Comparison of ENCODE assay signal across 8 cellular contexts in the genomic region with DNA sequence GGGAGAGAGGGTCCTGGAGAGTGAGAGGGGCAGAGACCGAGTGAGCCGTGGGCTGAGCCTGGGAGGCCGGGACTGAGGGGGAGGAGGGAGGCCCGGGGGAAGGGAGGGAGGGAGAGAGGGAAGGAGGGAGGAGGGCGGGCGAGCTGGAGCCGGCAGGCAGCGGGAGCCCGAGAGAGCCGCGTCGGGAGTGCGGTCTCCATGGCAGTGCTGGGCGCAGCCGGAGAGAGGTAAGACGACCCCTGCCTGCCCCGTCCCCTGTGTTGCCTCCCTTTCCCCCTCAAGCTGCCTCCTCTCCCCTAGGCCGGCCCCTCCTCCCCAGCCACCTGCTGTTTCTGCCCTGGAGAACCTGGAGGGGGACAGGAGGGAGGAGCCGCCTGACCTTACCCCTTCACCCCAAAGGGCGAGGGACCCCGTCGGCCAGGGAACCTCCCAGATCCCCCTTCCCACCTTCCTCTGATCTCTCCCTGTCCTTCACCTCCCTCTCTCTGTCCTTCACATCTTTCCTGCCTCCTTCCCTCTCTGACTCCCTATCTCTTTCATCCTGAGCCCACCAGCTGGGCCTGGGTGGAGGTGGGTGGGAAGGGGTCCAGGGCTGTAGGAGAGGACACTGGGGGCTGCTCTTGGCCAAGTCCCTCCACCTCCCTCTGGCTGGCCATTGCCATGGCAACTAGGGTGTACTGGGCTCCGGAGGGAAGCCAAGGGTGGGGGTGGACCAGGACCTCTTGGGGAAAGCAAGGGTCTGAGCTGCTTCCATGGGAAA. TPM values are rescaled to one million over a fixed set of nuclear protein-coding genes. Genes with fewer than 3 reads are reported as not detected.
DNase-seq lines count a peak whose midpoint lies in the region; ATAC-seq and TF ChIP-seq lines count a peak whose summit lies in the region.

A gene with protein sequence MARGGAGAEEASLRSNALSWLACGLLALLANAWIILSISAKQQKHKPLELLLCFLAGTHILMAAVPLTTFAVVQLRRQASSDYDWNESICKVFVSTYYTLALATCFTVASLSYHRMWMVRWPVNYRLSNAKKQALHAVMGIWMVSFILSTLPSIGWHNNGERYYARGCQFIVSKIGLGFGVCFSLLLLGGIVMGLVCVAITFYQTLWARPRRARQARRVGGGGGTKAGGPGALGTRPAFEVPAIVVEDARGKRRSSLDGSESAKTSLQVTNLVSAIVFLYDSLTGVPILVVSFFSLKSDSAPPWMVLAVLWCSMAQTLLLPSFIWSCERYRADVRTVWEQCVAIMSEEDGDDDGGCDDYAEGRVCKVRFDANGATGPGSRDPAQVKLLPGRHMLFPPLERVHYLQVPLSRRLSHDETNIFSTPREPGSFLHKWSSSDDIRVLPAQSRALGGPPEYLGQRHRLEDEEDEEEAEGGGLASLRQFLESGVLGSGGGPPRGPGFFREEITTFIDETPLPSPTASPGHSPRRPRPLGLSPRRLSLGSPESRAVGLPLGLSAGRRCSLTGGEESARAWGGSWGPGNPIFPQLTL (plus strand): TSS at position 148 of the 760 bp plus-strand sequence. CDS start 2,078 bp downstream, outside the sequence.

- H3K27me3 Mint-ChIP-seq in H9 (ENCODE audit: low read depth), result peaks cover 62% of the 10 kb centered on the region

- peaks cover 0 to 2% of the 10 kb centered on the region in 2 experiments; a peak in 1 of 5 replicates for H3K9me3 Mint-ChIP-seq in H9

- no peaks in the 10 kb centered on the region for H3K9me3 ChIP-seq in H9 (ENCODE audit: control insufficient read depth, low read depth, low read length)
- H3K9me3 ChIP-seq in esophagus muscularis mucosa, result no peaks in the 10 kb centered on the region
- no peaks in the 10 kb centered on the region for H3K9me3 ChIP-seq in mucosa of stomach (ENCODE audit: control insufficient read depth, low read length)
- H3K9me3 ChIP-seq in vagina, result no peaks in the 10 kb centered on the region

- 0 out of 2 replicates have a peak within 1 kb of the TSS, but pooled peaks have one; percentile 18 for H3K14ac ChIP-seq in H9 (ENCODE audit: insufficient read depth, low read length)

- H4K20me1 ChIP-seq in H9 (ENCODE audit: control insufficient read depth, insufficient read depth, insufficient read length), result peaks cover 4% of the 10 kb centered on the region

- intact Hi-C loops in esophagus muscularis mucosa (cut with DNase I) (no loop called here), vagina (cut with DNase I) (no loop called here)

- peaks cover 67 to 76% of the 10 kb centered on the region in 2 experiments for H3K4me1 Mint-ChIP-seq in H9

- no peak within 1 kb of the TSS for H3K9ac ChIP-seq in H9 (ENCODE audit: extremely low read depth, insufficient read length, low read length)
- H3K9ac ChIP-seq in mucosa of stomach (ENCODE audit: low read length), result peak within 1 kb of the TSS; percentile 10

- no peak within 1 kb of the TSS for H2BK20ac ChIP-seq in H9 (ENCODE audit: low read depth, low read length, poor library complexity, severe bottlenecking)

- no peak within 1 kb of the TSS for H2BK15ac ChIP-seq in H9 (ENCODE audit: low read depth, low read length)

- no peaks in the 10 kb centered on the region for H3K36me3 ChIP-seq in esophagus muscularis mucosa
- no peaks in the 10 kb centered on the region for H3K36me3 ChIP-seq in mucosa of stomach (ENCODE audit: control insufficient read depth, insufficient read depth, low read length)
- no peaks in the 10 kb centered on the region for H3K36me3 ChIP-seq in vagina

- H3K4me2 ChIP-seq in H9 (ENCODE audit: insufficient read depth, insufficient read length, low read length), result peak within 1 kb of the TSS; percentile 62

- ATAC-seq in SK-N-SH treated with all-trans-retinoic acid at 6 μM for 48 hours (peak; percentile 66), GM21447 (IDR thresholded peaks at IDR 0.05; ENCODE audit: unreplicated experiment) (no peak)

- H2AK5ac ChIP-seq in H9 (ENCODE audit: insufficient read length, low read length), result no peak within 1 kb of the TSS

- TF ChIP-seq EP300 in esophagus muscularis mucosa (IDR thresholded peaks at IDR 0.05), result no peak

- H3K4me3 ChIP-seq in esophagus muscularis mucosa (peak within 1 kb of the TSS; percentile 54 to 71 (median 58)), mucosa of stomach (ENCODE audit: low read length) (no peak within 1 kb of the TSS), vagina (peak within 1 kb of the TSS; percentile 36 to 43)

- H3K56ac ChIP-seq in H9 (ENCODE audit: insufficient read length, low read depth, low read length), result no peak within 1 kb of the TSS

- no peak within 1 kb of the TSS for H2BK5ac ChIP-seq in H9 (ENCODE audit: insufficient read length, low read length)

- no peak for TF ChIP-seq POLR2A in esophagus muscularis mucosa (IDR thresholded peaks at IDR 0.05; ENCODE audit: low read depth)
- TF ChIP-seq POLR2A in vagina (IDR thresholded peaks at IDR 0.05), result no peak

- H3K36me3 Mint-ChIP-seq in H9 (ENCODE audit: insufficient read depth in 1 of 3, low read depth in 3 of 3), result peaks cover 10 to 12% (median 10%) of the 10 kb centered on the region in 3 experiments; a peak in 6 of 7 replicates

- no peaks in the 10 kb centered on the region for H3K79me1 ChIP-seq in H9 (ENCODE audit: insufficient read depth, low read depth, low read length, poor library complexity, severe bottlenecking)

- no peak within 1 kb of the TSS for H4K91ac ChIP-seq in H9 (ENCODE audit: insufficient read length, low read depth, low read length)

- H4K8ac ChIP-seq in H9 (replicated peaks; ENCODE audit: insufficient read length, low read depth, low read length), result no peak within 1 kb of the TSS

- peak within 1 kb of the TSS; percentile 63 to 93 (median 91) for H3K27ac Mint-ChIP-seq in H9

- H4K5ac ChIP-seq in H9 (ENCODE audit: insufficient read length, low read depth, low read length), result no peak within 1 kb of the TSS

- no peaks in the 10 kb centered on the region for H3K79me2 ChIP-seq in H9 (ENCODE audit: insufficient read depth, low read length)

- H3K18ac ChIP-seq in H9 (ENCODE audit: insufficient read length, low read depth, low read length), result no peak within 1 kb of the TSS

- no peak within 1 kb of the TSS for H2AFZ ChIP-seq in H9 (ENCODE audit: low read length)

- H3K4me3 Mint-ChIP-seq in H9, result peak within 1 kb of the TSS; percentile 73 to 85

- H3K23me2 ChIP-seq in H9 (ENCODE audit: insufficient read length, low read depth, low read length, poor library complexity, severe bottlenecking), result peaks cover 11% of the 10 kb centered on the region

- H3K4me1 ChIP-seq in H9 (ENCODE audit: insufficient read depth, low read length) (peaks cover 7% of the 10 kb centered on the region; the same call in 1 of the 2 replicates), esophagus muscularis mucosa (peaks cover 13 to 48% (median 42%) of the 10 kb centered on the region in 4 donors), mucosa of stomach (ENCODE audit: control insufficient read depth, insufficient read depth, low read length) (no peaks in the 10 kb centered on the region), vagina (peaks cover 36% of the 10 kb centered on the region)

- no peak within 1 kb of the TSS for H2BK120ac ChIP-seq in H9 (ENCODE audit: low read depth, low read length, poor library complexity, severe bottlenecking)

- no peak within 1 kb of the TSS for H3T11ph ChIP-seq in H9 (ENCODE audit: low read length)

- H2BK12ac ChIP-seq in H9 (ENCODE audit: insufficient read length, low read depth, low read length), result no peak within 1 kb of the TSS

- no peak within 1 kb of the TSS for H3K4ac ChIP-seq in H9 (ENCODE audit: low read depth, low read length)

- H3K27ac ChIP-seq in H9 (ENCODE audit: insufficient read length, low read depth, low read length) (no peak within 1 kb of the TSS), esophagus muscularis mucosa (replicated peaks in 1 of 4) (peak within 1 kb of the TSS; percentile 55 to 77 (median 69)), vagina (peak within 1 kb of the TSS; percentile 28)

- DNase-seq in AG20443 (ENCODE audit: low spot score) (peak; percentile 84), H9 (peak; percentile 91), esophagus muscularis mucosa (ENCODE audit: extremely low spot score) (no peak), vagina (ENCODE audit: extremely low spot score in 2 of 2) (no peak), globus pallidus (ENCODE audit: low spot score) (no peak)

- TF ChIP-seq CTCF in H9 (conservative IDR thresholded peaks at IDR 0.05), result no peak
- no peak for TF ChIP-seq CTCF in esophagus muscularis mucosa (IDR thresholded peaks at IDR 0.05)
- no peak for TF ChIP-seq CTCF in vagina (IDR thresholded peaks at IDR 0.05)

- peaks cover 4% of the 10 kb centered on the region; the same call in 1 of the 2 replicates for H3K27me3 ChIP-seq in H9 (ENCODE audit: insufficient read depth, low read length)
- peaks cover 0 to 38% (median 5%) of the 10 kb centered on the region in 4 donors for H3K27me3 ChIP-seq in esophagus muscularis mucosa
- H3K27me3 ChIP-seq in mucosa of stomach (ENCODE audit: control insufficient read depth, insufficient read depth, low read length), result peaks cover 74% of the 10 kb centered on the region
- H3K27me3 ChIP-seq in vagina, result no peaks in the 10 kb centered on the region

- no peak within 1 kb of the TSS for H3K23ac ChIP-seq in H9 (ENCODE audit: insufficient read length, low read depth, low read length)

- WGBS in H9 (ENCODE audit: extremely low coverage, insufficient read length, low lambda C conversion rate), result no CpG with 5 or more reads among the region's 23 CpGs
- 3% methylated on average over 23 of the region's 23 CpGs for WGBS in esophagus muscularis mucosa

TF ChIP-seq in SK-N-SH treated with all-trans-retinoic acid at 6 μM for 48 hours, 23 proteins besides CTCF, POLR2A, EP300 and RAD21 (continues in another document):
- TF ChIP-seq, protein P1, sequence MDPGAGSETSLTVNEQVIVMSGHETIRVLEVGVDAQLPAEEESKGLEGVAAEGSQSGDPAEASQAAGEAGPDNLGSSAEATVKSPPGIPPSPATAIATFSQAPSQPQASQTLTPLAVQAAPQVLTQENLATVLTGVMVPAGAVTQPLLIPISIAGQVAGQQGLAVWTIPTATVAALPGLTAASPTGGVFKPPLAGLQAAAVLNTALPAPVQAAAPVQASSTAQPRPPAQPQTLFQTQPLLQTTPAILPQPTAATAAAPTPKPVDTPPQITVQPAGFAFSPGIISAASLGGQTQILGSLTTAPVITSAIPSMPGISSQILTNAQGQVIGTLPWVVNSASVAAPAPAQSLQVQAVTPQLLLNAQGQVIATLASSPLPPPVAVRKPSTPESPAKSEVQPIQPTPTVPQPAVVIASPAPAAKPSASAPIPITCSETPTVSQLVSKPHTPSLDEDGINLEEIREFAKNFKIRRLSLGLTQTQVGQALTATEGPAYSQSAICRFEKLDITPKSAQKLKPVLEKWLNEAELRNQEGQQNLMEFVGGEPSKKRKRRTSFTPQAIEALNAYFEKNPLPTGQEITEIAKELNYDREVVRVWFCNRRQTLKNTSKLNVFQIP (CRISPR knock-in tag; IDR thresholded peaks at IDR 0.05; ENCODE audit: borderline replicate concordance, low read depth), result no peak
- TF ChIP-seq BACH2 (CRISPR knock-in tag; IDR thresholded peaks at IDR 0.05; ENCODE audit: borderline replicate concordance) (no peak), PPARA (CRISPR knock-in tag; IDR thresholded peaks at IDR 0.05; ENCODE audit: borderline replicate concordance) (no peak)

RNA-seq across cellular contexts. Expression of the gene that starts here (rescaled TPM):
- total RNA-seq in H9 (2021) (4.6 and 6.1 TPM in 2 replicates), esophagus muscularis mucosa (10 to 100 TPM in 2 of 4 donors, 1 to 10 TPM in 2; 3.7 to 12.1 (median 10.0) TPM), vagina (3.2 TPM)

Comparison
In these comparisons a context has a peak if more than half of its experiments do, and no peak if none do; other contexts are left out.
1. DNase-seq: peak in AG20443 (single experiment) and H9 (single experiment); none in esophagus muscularis mucosa (single experiment), vagina (0 of 2) and globus pallidus (single experiment).